11 cellular contexts compared by ENCODE assay signal in genomic region chrX:155857561-155857960, GRCh38. TPM values are rescaled to one million over a fixed set of nuclear protein-coding genes. Genes with fewer than 3 reads are reported as not detected.
DNase-seq lines count a peak whose midpoint lies in the region; TF ChIP-seq lines count a peak whose summit lies in the region.
"Had no signal": no experiment of that assay in that cellular context is flagged by ENCODE, and none has a peak within 500 bp of the region (broad histone marks: within the 10 kb centered on the region; RNA-seq: fewer than 3 reads in every experiment).

No MANE protein-coding gene starts in this region.

- DNase-seq in Daoy (ENCODE audit: low read depth) (peak; percentile 11), HFF-Myc (ENCODE audit: extremely low read depth, low read depth) (peak; percentile 2), SJCRH30 (peak; percentile 31 to 52), iPS-NIHi11 (ENCODE audit: low spot score) (peak; percentile 4), NCI-H524 treated with DMSO at 0.1 percent for 48 hours (lab: John Stamatoyannopoulos, UW) (no peak), occipital lobe (lab: John Stamatoyannopoulos, UW) (no peak)
- DNase-seq in effector CD8-positive, alpha-beta T cell (lab: John Stamatoyannopoulos, UW), result no peak
- no peak for DNase-seq in activated CD4-positive, alpha-beta T cell treated with anti-CD3 and anti-CD28 coated beads for 4 hours
- DNase-seq: activated T-cell treated with anti-CD3 and anti-CD28 coated beads, Interleukin-2, amount 50 U/mL, for 4 hours; midbrain; stimulated activated CD4-positive, alpha-beta T cell treated with anti-CD3 and anti-CD28 coated beads, Interleukin-15, amount 100 ng/mL, for 24 hours had no signal

- no peaks in the 10 kb centered on the region for H3K4me1 ChIP-seq in SJCRH30

- no peak overlapping the region for H3K27ac ChIP-seq in SJCRH30

- TF ChIP-seq CTCF in HFF-Myc (IDR thresholded peaks at IDR 0.05; ENCODE audit: low read depth, low read length, missing control alignments), result peak; percentile 30

- no peaks in the 10 kb centered on the region for H3K27me3 ChIP-seq in SJCRH30

- no peak overlapping the region for H3K4me3 ChIP-seq in HFF-Myc (replicated peaks; ENCODE audit: low read depth, low read length)
- H3K4me3 ChIP-seq in SJCRH30, result no peak overlapping the region

- H3K36me3 ChIP-seq in SJCRH30, result no peaks in the 10 kb centered on the region

- H3K9me3 ChIP-seq in SJCRH30 (replicated peaks), result no peaks in the 10 kb centered on the region

RNA-seq across cellular contexts. Expression of gene VAMP7, which starts 23.6 kb away (rescaled TPM):
- 36.7 and 50.5 TPM in 2 replicates for total RNA-seq in Daoy (2014; rRNA removed; shearing (Covaris generic))
- total RNA-seq in SJCRH30 (2014; rRNA removed; shearing (Covaris generic)), result 31.6 and 34.4 TPM in 2 replicates
- 29.9 TPM for total RNA-seq in occipital lobe

Comparison
In these comparisons a context has a peak if more than half of its experiments do, and no peak if none do; other contexts are left out.
1. DNase-seq: peak in Daoy (single experiment), HFF-Myc (single experiment), SJCRH30 (2 of 2) and iPS-NIHi11 (single experiment); none in NCI-H524 treated with DMSO at 0.1 percent for 48 hours (single experiment), occipital lobe (single experiment), effector CD8-positive, alpha-beta T cell (single experiment) and activated CD4-positive, alpha-beta T cell treated with anti-CD3 and anti-CD28 coated beads for 4 hours (0 of 2).